24 cellular contexts compared by ENCODE assay signal in genomic region chr17:30517786-30518185, GRCh38. TPM values are rescaled to one million over a fixed set of nuclear protein-coding genes. Genes with fewer than 3 reads are reported as not detected.
DNase-seq lines count a peak whose midpoint lies in the region; ATAC-seq and TF ChIP-seq lines count a peak whose summit lies in the region.
"Had no signal": no experiment of that assay in that cellular context is flagged by ENCODE, and none has a peak within 500 bp of the region (broad histone marks: within the 10 kb centered on the region; RNA-seq: fewer than 3 reads in every experiment).

No MANE protein-coding gene starts in this region.

- H3K36me3 ChIP-seq in cardiac muscle cell = peaks cover 31% of the 10 kb centered on the region

- TF ChIP-seq CTCF in cardiac muscle cell (IDR thresholded peaks at IDR 0.05; ENCODE audit: low read depth, low read length) (no peak), type B pancreatic cell (conservative IDR thresholded peaks at IDR 0.05) (no peak)

- H3K4me1 Mint-ChIP-seq in type B pancreatic cell (ENCODE audit: unreplicated experiment) = peaks cover 8% of the 10 kb centered on the region

- peak overlapping the region; percentile 8 for H3K27ac ChIP-seq in cardiac muscle cell
- H3K27ac ChIP-seq: brain microvascular endothelial cell, hepatocyte, sigmoid colon had no signal

- H3K36me3 Mint-ChIP-seq in type B pancreatic cell = peaks cover 35% of the 10 kb centered on the region

- no peaks in the 10 kb centered on the region for H3K27me3 Mint-ChIP-seq in type B pancreatic cell
- H3K27me3 Mint-ChIP-seq: activated CD8-positive, alpha-beta memory T cell treated with anti-CD3 and anti-CD28 coated beads, Interleukin-2, amount 10 ng/mL, durations not matched to agents 7 days and 5 days; activated T-helper 17 cell treated with anti-CD3 and anti-CD28 coated beads, Interleukin-2, amount 50 U/mL, for 72 hours; CD4-positive, alpha-beta memory T cell; natural killer cell treated with Interleukin-12 subunit alpha and Interleukin-12 subunit beta and Interleukin-15 and Interleukin-18, amount 100 ng/mL, for 72 hours had no signal

- H3K4me1 ChIP-seq in cardiac muscle cell (ENCODE audit: low read depth) = no peaks in the 10 kb centered on the region

- no peaks in the 10 kb centered on the region for H3K9me3 ChIP-seq in cardiac muscle cell (ENCODE audit: low read depth)
- H3K9me3 ChIP-seq: sigmoid colon had no signal

- DNase-seq in cardiac muscle cell (ENCODE audit: low read depth in 1 of 2, low spot score in 1 of 2) = peak in 1 of 2 donors; percentile 12
- DNase-seq in cardiac septum (ENCODE audit: low spot score) = no peak
- DNase-seq in M059J (ENCODE audit: low read depth) = peak; percentile 15
- peak; percentile 36 for DNase-seq in fibroblast of gingiva (ENCODE audit: low read depth)
- no peak for DNase-seq in type B pancreatic cell (ENCODE audit: extremely low spot score, unreplicated experiment)
- no peak for DNase-seq in NCI-H2196 treated with DMSO at 0.1 percent for 48 hours (lab: John Stamatoyannopoulos, UW; ENCODE audit: unreplicated experiment)
- DNase-seq: activated CD4-positive, CD25-positive, alpha-beta regulatory T cell treated with anti-CD3 and anti-CD28 coated beads, Interleukin-2, amount 50 U/mL, for 72 hours; activated CD8-positive, alpha-beta memory T cell treated with anti-CD3 and anti-CD28 coated beads, Interleukin-2, amount 10 ng/mL, durations not matched to agents 7 days and 5 days; brain microvascular endothelial cell; CD4-positive, alpha-beta memory T cell; cortex of kidney; immature natural killer cell; midbrain; NCI-H1092; NCI-H2029; NCI-H82; SHP77; sigmoid colon had no signal

- H3K9me3 Mint-ChIP-seq in type B pancreatic cell = no peaks in the 10 kb centered on the region
- H3K9me3 Mint-ChIP-seq: activated T-helper 17 cell treated with anti-CD3 and anti-CD28 coated beads, Interleukin-2, amount 50 U/mL, for 72 hours; CD4-positive, alpha-beta memory T cell; immature natural killer cell; natural killer cell treated with Interleukin-12 subunit alpha and Interleukin-12 subunit beta and Interleukin-15 and Interleukin-18, amount 100 ng/mL, for 72 hours had no signal

- peak overlapping the region; percentile 17 for H3K27ac Mint-ChIP-seq in type B pancreatic cell
- H3K27ac Mint-ChIP-seq: activated CD8-positive, alpha-beta memory T cell treated with anti-CD3 and anti-CD28 coated beads, Interleukin-2, amount 10 ng/mL, durations not matched to agents 7 days and 5 days; activated T-helper 17 cell treated with anti-CD3 and anti-CD28 coated beads, Interleukin-2, amount 50 U/mL, for 72 hours; natural killer cell treated with Interleukin-12 subunit alpha and Interleukin-12 subunit beta and Interleukin-15 and Interleukin-18, amount 100 ng/mL, for 72 hours had no signal

- H3K27me3 ChIP-seq in cardiac muscle cell = no peaks in the 10 kb centered on the region
- H3K27me3 ChIP-seq: brain microvascular endothelial cell, hepatocyte, sigmoid colon had no signal

- H3K4me3 Mint-ChIP-seq in type B pancreatic cell = no peak overlapping the region
- H3K4me3 Mint-ChIP-seq: activated CD8-positive, alpha-beta memory T cell treated with anti-CD3 and anti-CD28 coated beads, Interleukin-2, amount 10 ng/mL, durations not matched to agents 7 days and 5 days; activated T-helper 17 cell treated with anti-CD3 and anti-CD28 coated beads, Interleukin-2, amount 50 U/mL, for 72 hours; CD4-positive, alpha-beta memory T cell; immature natural killer cell; natural killer cell treated with Interleukin-12 subunit alpha and Interleukin-12 subunit beta and Interleukin-15 and Interleukin-18, amount 100 ng/mL, for 72 hours had no signal

- ATAC-seq in GM19324 (IDR thresholded peaks at IDR 0.05; ENCODE audit: low FRiP score, unreplicated experiment) (no peak), GM18519 (IDR thresholded peaks at IDR 0.05; ENCODE audit: low FRiP score, unreplicated experiment) (no peak)
- ATAC-seq: activated CD8-positive, alpha-beta memory T cell treated with anti-CD3 and anti-CD28 coated beads, Interleukin-2, amount 10 ng/mL, durations not matched to agents 7 days and 5 days; activated T-helper 17 cell treated with anti-CD3 and anti-CD28 coated beads, Interleukin-2, amount 50 U/mL, for 72 hours; left lobe of liver; natural killer cell treated with Interleukin-12 subunit alpha and Interleukin-12 subunit beta and Interleukin-15 and Interleukin-18, amount 100 ng/mL, for 72 hours had no signal

- intact Hi-C loops in cardiac septum (cut with DNase I) = no loop called here

- no peak overlapping the region for H3K4me3 ChIP-seq in cardiac muscle cell
- H3K4me3 ChIP-seq: hepatocyte, sigmoid colon had no signal

RNA-seq across cellular contexts. Expression of gene GOSR1, which starts 40.6 kb away (rescaled TPM):
- total RNA-seq in cardiac muscle cell = 21.6 and 24.6 TPM in 2 replicates
- polyA plus RNA-seq in cardiac muscle cell = 30.0 and 40.1 TPM in 2 replicates
- total RNA-seq in cardiac septum = 35.3 TPM
- 31.5 and 59.5 TPM in 2 replicates for total RNA-seq in M059J (2014; rRNA removed; shearing (Covaris generic))
- 53.2 and 61.6 TPM in 2 replicates for total RNA-seq in type B pancreatic cell (ENCODE audit: low replicate concordance)

Comparison
In these comparisons a context has a peak if more than half of its experiments do, and no peak if none do; other contexts are left out.
1. DNase-seq: peak in M059J (single experiment) and fibroblast of gingiva (single experiment); none in cardiac septum (single experiment), type B pancreatic cell (single experiment) and NCI-H2196 treated with DMSO at 0.1 percent for 48 hours (single experiment).